In genomic region chr3:186644683-186645082, GRCh38 we compare ENCODE assay signal across 1 cellular context.
TF ChIP-seq lines count a peak whose summit lies in the region.

No MANE protein-coding gene starts in this region.

TF ChIP-seq in WTC11, 78 proteins besides CTCF, POLR2A, EP300 and RAD21 (continued from another document):
- TF ChIP-seq ATF1 (CRISPR knock-in tag; IDR thresholded peaks at IDR 0.05) (no peak), TCF7 (CRISPR knock-in tag; IDR thresholded peaks at IDR 0.05; ENCODE audit: low read depth) (no peak), KAT7 (CRISPR knock-in tag; IDR thresholded peaks at IDR 0.05; ENCODE audit: borderline replicate concordance) (no peak), MLX (CRISPR knock-in tag; IDR thresholded peaks at IDR 0.05) (no peak)
TF ChIP-seq in WTC11: peak in this region for 0.
